ENCODE assay signal across 10 cellular contexts in genomic region chr5:143057580-143057999, GRCh38.
DNase-seq lines count a peak whose midpoint lies in the region; ATAC-seq and TF ChIP-seq lines count a peak whose summit lies in the region.
"Had no signal": no experiment of that assay in that cellular context is flagged by ENCODE, and none has a peak within 500 bp of the region (broad histone marks: within the 10 kb centered on the region; RNA-seq: fewer than 3 reads in every experiment).

No MANE protein-coding gene starts in this region.

- H3K36me3 ChIP-seq in tibial artery, result peaks cover 0 to 33% (median 8%) of the 10 kb centered on the region in 3 donors
- H3K36me3 ChIP-seq: suprapubic skin had no signal

- ATAC-seq in GM19467 (IDR thresholded peaks at IDR 0.05; ENCODE audit: unreplicated experiment) (peak; percentile 41), HG03280 (IDR thresholded peaks at IDR 0.05; ENCODE audit: unreplicated experiment) (peak; percentile 54)

- no peak overlapping the region for H3K4me3 ChIP-seq in tibial artery
- H3K4me3 ChIP-seq: suprapubic skin had no signal

- H3K9me3 ChIP-seq in tibial artery, result no peaks in the 10 kb centered on the region
- H3K9me3 ChIP-seq: suprapubic skin had no signal

- peaks cover 0 to 34% (median 6%) of the 10 kb centered on the region in 4 donors for H3K4me1 ChIP-seq in tibial artery

- no peaks in the 10 kb centered on the region for H3K27me3 ChIP-seq in tibial artery
- H3K27me3 ChIP-seq: suprapubic skin had no signal

- TF ChIP-seq CTCF in GM10266 (IDR thresholded peaks at IDR 0.05; ENCODE audit: control insufficient read depth, insufficient read depth, low read depth, missing control alignments) (no peak), tibial artery (IDR thresholded peaks at IDR 0.05) (no peak)

- no peak overlapping the region for H3K27ac ChIP-seq in tibial artery
- H3K27ac ChIP-seq: suprapubic skin had no signal

- intact Hi-C loops in tibial artery (cut with DNase I; ENCODE audit: low total_unique reads), result no loop called here

- DNase-seq in GM10266 (ENCODE audit: extremely low spot score), result peak; percentile 20
- peak; percentile 95 for DNase-seq in amniotic epithelial cell (ENCODE audit: low read depth)
- DNase-seq in stimulated activated CD4-positive, alpha-beta T cell treated with anti-CD3 and anti-CD28 coated beads, Interleukin-4, amount 100 ng/mL, for 4 hours, result no peak
- no peak for DNase-seq in middle frontal gyrus (ENCODE audit: extremely low spot score, low spot score)
- DNase-seq in tibial artery, result no peak
- DNase-seq in NCI-H510A treated with DMSO at 0.1 percent for 48 hours (lab: John Stamatoyannopoulos, UW), result no peak
- DNase-seq: NCI-H146 had no signal

Comparison
In these comparisons a context has a peak if more than half of its experiments do, and no peak if none do; other contexts are left out.
1. DNase-seq: peak in GM10266 (single experiment) and amniotic epithelial cell (single experiment); none in stimulated activated CD4-positive, alpha-beta T cell treated with anti-CD3 and anti-CD28 coated beads, Interleukin-4, amount 100 ng/mL, for 4 hours (0 of 2), middle frontal gyrus (single experiment), tibial artery (0 of 2) and NCI-H510A treated with DMSO at 0.1 percent for 48 hours (single experiment).